Comparison of ENCODE assay signal across 16 cellular contexts in the genomic region with DNA sequence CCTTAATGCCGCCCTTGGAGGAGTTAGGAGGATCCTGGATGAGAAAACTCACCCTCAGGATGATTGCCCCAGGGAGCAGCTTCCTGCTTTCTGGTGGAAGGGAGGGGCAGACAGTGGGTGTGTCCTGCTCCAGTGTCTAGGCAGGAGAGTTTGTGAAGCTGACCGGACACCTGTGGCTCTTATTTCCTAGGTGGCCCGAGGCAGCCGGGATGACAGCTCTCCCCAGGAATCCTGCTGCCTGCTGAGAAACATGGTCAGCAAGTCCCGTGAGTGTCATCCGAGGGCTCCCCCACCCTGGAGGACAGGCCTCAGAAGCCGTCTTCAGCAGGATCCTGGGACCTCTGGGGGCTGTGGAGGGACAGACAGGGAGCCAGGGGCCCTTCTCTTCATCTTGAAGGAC. TPM values are rescaled to one million over a fixed set of nuclear protein-coding genes. Genes with fewer than 3 reads are reported as not detected.
DNase-seq lines count a peak whose midpoint lies in the region; ATAC-seq and TF ChIP-seq lines count a peak whose summit lies in the region.
"Had no signal": no experiment of that assay in that cellular context is flagged by ENCODE, and none has a peak within 500 bp of the region (broad histone marks: within the 10 kb centered on the region; RNA-seq: fewer than 3 reads in every experiment).

No MANE protein-coding gene starts in this region.

- no peak overlapping the region for H3K9ac ChIP-seq in neural progenitor cell

- H3K27ac ChIP-seq in 22Rv1 (0 out of 2 replicates have a peak overlapping the region, but pooled peaks have one; percentile 23), epithelial cell of prostate (peak overlapping the region; percentile 60), neural progenitor cell (no peak overlapping the region)
- H3K27ac ChIP-seq: brain microvascular endothelial cell had no signal

- no peaks in the 10 kb centered on the region for H3K27me3 ChIP-seq in neural progenitor cell
- H3K27me3 ChIP-seq: brain microvascular endothelial cell, ovary had no signal

- no peaks in the 10 kb centered on the region for H3K9me3 Mint-ChIP-seq in neural progenitor cell
- H3K9me3 Mint-ChIP-seq in activated CD8-positive, alpha-beta memory T cell treated with anti-CD3 and anti-CD28 coated beads, Interleukin-2, amount 10 ng/mL, durations not matched to agents 7 days and 5 days (ENCODE audit: low read depth), result no peaks in the 10 kb centered on the region
- H3K9me3 Mint-ChIP-seq: activated naive CD4-positive, alpha-beta T cell treated with anti-CD3 and anti-CD28 coated beads, Interleukin-2, amount 10 ng/mL, durations not matched to agents 7 days and 5 days had no signal

- no peaks in the 10 kb centered on the region for H3K79me2 ChIP-seq in neural progenitor cell (ENCODE audit: low read depth)

- ATAC-seq in activated CD8-positive, alpha-beta memory T cell treated with anti-CD3 and anti-CD28 coated beads, Interleukin-2, amount 10 ng/mL, durations not matched to agents 7 days and 5 days, result no peak
- ATAC-seq in GM19463 (IDR thresholded peaks at IDR 0.05; ENCODE audit: unreplicated experiment) (no peak), GM18907 (IDR thresholded peaks at IDR 0.05; ENCODE audit: unreplicated experiment) (no peak), HG03108 (IDR thresholded peaks at IDR 0.05; ENCODE audit: unreplicated experiment) (no peak)

- no peak overlapping the region for H3K4me2 ChIP-seq in neural progenitor cell

- H3K4me1 Mint-ChIP-seq in neural progenitor cell, result peaks cover 21% of the 10 kb centered on the region
- H3K4me1 Mint-ChIP-seq in activated CD8-positive, alpha-beta memory T cell treated with anti-CD3 and anti-CD28 coated beads, Interleukin-2, amount 10 ng/mL, durations not matched to agents 7 days and 5 days, result peaks cover 4% of the 10 kb centered on the region
- H3K4me1 Mint-ChIP-seq: activated naive CD4-positive, alpha-beta T cell treated with anti-CD3 and anti-CD28 coated beads, Interleukin-2, amount 10 ng/mL, durations not matched to agents 7 days and 5 days had no signal

- H3K36me3 ChIP-seq in neural progenitor cell, result no peaks in the 10 kb centered on the region
- H3K36me3 ChIP-seq: brain microvascular endothelial cell, ovary had no signal

- peaks cover 23% of the 10 kb centered on the region for H3K4me1 ChIP-seq in neural progenitor cell

- no peak overlapping the region for H3K4me3 Mint-ChIP-seq in neural progenitor cell
- H3K4me3 Mint-ChIP-seq in activated CD8-positive, alpha-beta memory T cell treated with anti-CD3 and anti-CD28 coated beads, Interleukin-2, amount 10 ng/mL, durations not matched to agents 7 days and 5 days, result no peak overlapping the region
- H3K4me3 Mint-ChIP-seq: activated naive CD4-positive, alpha-beta T cell treated with anti-CD3 and anti-CD28 coated beads, Interleukin-2, amount 10 ng/mL, durations not matched to agents 7 days and 5 days had no signal

- no peaks in the 10 kb centered on the region for H4K20me1 ChIP-seq in neural progenitor cell (ENCODE audit: low read depth)

- H3K9me3 ChIP-seq in neural progenitor cell (ENCODE audit: low read depth), result no peaks in the 10 kb centered on the region
- H3K9me3 ChIP-seq: ovary had no signal

- no peak overlapping the region for H2AFZ ChIP-seq in neural progenitor cell (replicated peaks)

- CTCF ChIA-PET in activated CD8-positive, alpha-beta memory T cell treated with anti-CD3 and anti-CD28 coated beads, Interleukin-2, amount 10 ng/mL, durations not matched to agents 7 days and 5 days (lab: Charles Lee), result no interaction called here

- peak overlapping the region; percentile 53 for H3K27ac Mint-ChIP-seq in neural progenitor cell
- H3K27ac Mint-ChIP-seq in activated CD8-positive, alpha-beta memory T cell treated with anti-CD3 and anti-CD28 coated beads, Interleukin-2, amount 10 ng/mL, durations not matched to agents 7 days and 5 days, result no peak overlapping the region
- H3K27ac Mint-ChIP-seq: activated naive CD4-positive, alpha-beta T cell treated with anti-CD3 and anti-CD28 coated beads, Interleukin-2, amount 10 ng/mL, durations not matched to agents 7 days and 5 days had no signal

- H3F3A ChIP-seq in neural progenitor cell (ENCODE audit: low read depth), result peaks cover 13% of the 10 kb centered on the region

- H3K27me3 Mint-ChIP-seq in neural progenitor cell (ENCODE audit: insufficient read depth, low read depth), result no peaks in the 10 kb centered on the region
- no peaks in the 10 kb centered on the region for H3K27me3 Mint-ChIP-seq in activated CD8-positive, alpha-beta memory T cell treated with anti-CD3 and anti-CD28 coated beads, Interleukin-2, amount 10 ng/mL, durations not matched to agents 7 days and 5 days
- H3K27me3 Mint-ChIP-seq: activated naive CD4-positive, alpha-beta T cell treated with anti-CD3 and anti-CD28 coated beads, Interleukin-2, amount 10 ng/mL, durations not matched to agents 7 days and 5 days had no signal

- H3K36me3 Mint-ChIP-seq in neural progenitor cell, result peaks cover 5% of the 10 kb centered on the region
- H3K36me3 Mint-ChIP-seq in activated CD8-positive, alpha-beta memory T cell treated with anti-CD3 and anti-CD28 coated beads, Interleukin-2, amount 10 ng/mL, durations not matched to agents 7 days and 5 days, result no peaks in the 10 kb centered on the region
- H3K36me3 Mint-ChIP-seq: activated naive CD4-positive, alpha-beta T cell treated with anti-CD3 and anti-CD28 coated beads, Interleukin-2, amount 10 ng/mL, durations not matched to agents 7 days and 5 days had no signal

- TF ChIP-seq CTCF in 22Rv1 (IDR thresholded peaks at IDR 0.05), result no peak
- no peak for TF ChIP-seq CTCF in neural progenitor cell (IDR thresholded peaks at IDR 0.05)

- peak; percentile 33 for DNase-seq in NCI-H226
- no peak for DNase-seq in epithelial cell of prostate (ENCODE audit: low read depth, low spot score)
- no peak for DNase-seq in neural progenitor cell (ENCODE audit: low spot score)
- DNase-seq in activated CD8-positive, alpha-beta memory T cell treated with anti-CD3 and anti-CD28 coated beads, Interleukin-2, amount 10 ng/mL, durations not matched to agents 7 days and 5 days, result no peak
- DNase-seq: activated CD4-positive, CD25-positive, alpha-beta regulatory T cell; activated naive CD4-positive, alpha-beta T cell treated with anti-CD3 and anti-CD28 coated beads, Interleukin-2, amount 10 ng/mL, durations not matched to agents 7 days and 5 days; brain microvascular endothelial cell; foreskin melanocyte; NCI-H1930; NCI-H526; ovary; stimulated activated naive CD4-positive, alpha-beta T cell treated with Interleukin-2 at 50 U/mL for 16 hours had no signal

- no peak overlapping the region for H3K4me3 ChIP-seq in neural progenitor cell
- H3K4me3 ChIP-seq: ovary had no signal

RNA-seq across cellular contexts. Expression of gene ST3GAL4, which starts 50.4 kb away (rescaled TPM):
- total RNA-seq in neural progenitor cell (ENCODE audit: low replicate concordance), result 13.0 and 17.9 TPM in 2 replicates
- total RNA-seq in activated CD8-positive, alpha-beta memory T cell treated with anti-CD3 and anti-CD28 coated beads, Interleukin-2, amount 10 ng/mL, durations not matched to agents 7 days and 5 days, result 10 to 100 TPM in 1 of 2 experiments, 1 to 10 TPM in 1; 8.8 to 11.5 TPM
